ENCODE assay signal across 9 cellular contexts in the genomic region with DNA sequence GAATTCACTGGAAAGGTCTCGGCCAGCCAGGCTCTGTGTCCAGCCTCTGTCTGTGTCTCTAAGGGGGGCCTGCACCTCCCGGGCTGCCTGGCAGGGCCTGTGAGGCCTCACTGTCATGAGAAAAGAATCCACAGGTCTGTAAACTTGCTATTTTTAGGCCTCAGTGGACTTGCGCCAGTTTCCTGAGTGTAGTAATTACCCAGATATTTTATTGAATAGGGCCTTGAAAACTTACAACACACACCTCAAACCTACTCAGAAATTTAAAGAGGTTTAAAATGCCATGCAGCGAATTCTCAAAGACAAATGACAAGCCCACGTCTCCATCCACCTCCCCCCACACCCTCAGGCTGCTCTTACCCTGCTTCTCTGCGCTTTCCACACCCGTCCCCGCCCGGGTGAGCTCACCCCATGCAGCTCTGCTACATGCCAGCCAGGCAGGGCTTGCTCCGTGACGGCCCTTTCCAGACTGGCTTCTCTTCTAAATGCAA. TPM values are rescaled to one million over a fixed set of nuclear protein-coding genes. Genes with fewer than 3 reads are reported as not detected.
DNase-seq lines count a peak whose midpoint lies in the region; ATAC-seq and TF ChIP-seq lines count a peak whose summit lies in the region.
"Had no signal": no experiment of that assay in that cellular context is flagged by ENCODE, and none has a peak within 500 bp of the region (broad histone marks: within the 10 kb centered on the region; RNA-seq: fewer than 3 reads in every experiment).

No MANE protein-coding gene starts in this region.

- H3K27me3 ChIP-seq in ascending aorta (no peaks in the 10 kb centered on the region), heart right ventricle (no peaks in the 10 kb centered on the region)

- peaks cover 14 to 29% of the 10 kb centered on the region in 2 donors for H3K4me1 ChIP-seq in ascending aorta
- peaks cover 12 to 32% (median 22%) of the 10 kb centered on the region in 9 donors for H3K4me1 ChIP-seq in heart right ventricle

- intact Hi-C loops in ascending aorta (cut with DNase I), result loop anchor here (1.0 to 10.0 kb wide), 3 partner anchors 8 to 1050 kb away; a partner anchor contains a TSS
- intact Hi-C loops in heart right ventricle (cut with DNase I), result loop anchor here in 2 of 10 donors (5.0 kb wide), 1 partner anchor 67 kb away; no protein-coding TSS in a partner anchor
- intact Hi-C loops in activated CD4-positive, alpha-beta T cell treated with anti-CD3 and anti-CD28 coated beads for 36 hours (cut with DNase I, micrococcal nuclease), result no loop called here

- POLR2A ChIA-PET in activated CD4-positive, alpha-beta T cell treated with anti-CD3 and anti-CD28 coated beads for 36 hours (lab: Charles Lee), result no interaction called here

- no peak overlapping the region for H3K27ac Mint-ChIP-seq in activated CD4-positive, alpha-beta T cell treated with anti-CD3 and anti-CD28 coated beads for 36 hours

- no peak for TF ChIP-seq CTCF in ascending aorta (IDR thresholded peaks at IDR 0.05)
- TF ChIP-seq CTCF in heart right ventricle (IDR thresholded peaks at IDR 0.05), result no peak

- 12 to 20% methylated on average over 11 of the region's 11 CpGs for WGBS in heart right ventricle, 2 donors

- H3K36me3 Mint-ChIP-seq in activated CD4-positive, alpha-beta T cell treated with anti-CD3 and anti-CD28 coated beads for 36 hours (ENCODE audit: low read depth), result no peaks in the 10 kb centered on the region

- H3K9me3 ChIP-seq in ascending aorta (no peaks in the 10 kb centered on the region), heart right ventricle (no peaks in the 10 kb centered on the region)

- no peaks in the 10 kb centered on the region for H3K9me3 Mint-ChIP-seq in activated CD4-positive, alpha-beta T cell treated with anti-CD3 and anti-CD28 coated beads for 36 hours (ENCODE audit: low read depth)

- H3K4me3 ChIP-seq in ascending aorta (peak overlapping the region in 1 of 2 donors; percentile 12), heart right ventricle (peak overlapping the region in 2 of 10 donors; percentile 8 to 11), skin epidermis (no peak overlapping the region)

- H3K27ac ChIP-seq in ascending aorta (peak overlapping the region; percentile 88 to 89), heart right ventricle (peak overlapping the region; percentile 55 to 91 (median 88)), skin epidermis (peak overlapping the region in 13 of 21 experiments; percentile 10 to 85 (median 56))

- peak; percentile 92 for DNase-seq in HCEC 1CT
- DNase-seq in ascending aorta (ENCODE audit: low spot score in 2 of 2), result peak; percentile 53 to 94
- peak; percentile 70 to 83 for DNase-seq in heart right ventricle
- no peak for DNase-seq in D341Med (ENCODE audit: low spot score)
- DNase-seq in RKO (ENCODE audit: low spot score), result no peak
- DNase-seq in activated CD4-positive, alpha-beta T cell treated with anti-CD3 and anti-CD28 coated beads for 36 hours, result no peak
- DNase-seq: NCI-H510A treated with DMSO at 0.1 percent for 48 hours had no signal

- peaks cover 11% of the 10 kb centered on the region for H3K27me3 Mint-ChIP-seq in activated CD4-positive, alpha-beta T cell treated with anti-CD3 and anti-CD28 coated beads for 36 hours

- peaks cover 9% of the 10 kb centered on the region for H3K4me1 Mint-ChIP-seq in activated CD4-positive, alpha-beta T cell treated with anti-CD3 and anti-CD28 coated beads for 36 hours

- no peak overlapping the region for H3K4me3 Mint-ChIP-seq in activated CD4-positive, alpha-beta T cell treated with anti-CD3 and anti-CD28 coated beads for 36 hours

- H3K36me3 ChIP-seq in ascending aorta (no peaks in the 10 kb centered on the region), heart right ventricle (no peaks in the 10 kb centered on the region)

- CTCF ChIA-PET in activated CD4-positive, alpha-beta T cell treated with anti-CD3 and anti-CD28 coated beads for 36 hours (lab: Charles Lee), result no interaction called here

- ATAC-seq in heart right ventricle (peak; percentile 91 to 98 (median 95)), HG03159 (IDR thresholded peaks at IDR 0.05; ENCODE audit: unreplicated experiment) (no peak)
- ATAC-seq in activated CD4-positive, alpha-beta T cell treated with anti-CD3 and anti-CD28 coated beads for 36 hours, result no peak

RNA-seq across cellular contexts. Expression of a gene that starts 8.8 kb away (rescaled TPM):
- total RNA-seq in ascending aorta (12.5 TPM), heart right ventricle (10 to 100 TPM in 8 of 10 donors, 1 to 10 TPM in 2; 8.8 to 13.7 (median 11.7) TPM)
- polyA plus RNA-seq in heart right ventricle, result 1 to 10 TPM; 4.2 to 8.9 TPM
- total RNA-seq in activated CD4-positive, alpha-beta T cell treated with anti-CD3 and anti-CD28 coated beads for 36 hours, result 10 to 100 TPM; 29.2 to 33.3 TPM

Comparison
In these comparisons a context has a peak if more than half of its experiments do, and no peak if none do; other contexts are left out.
1. DNase-seq: peak in HCEC 1CT (single experiment), ascending aorta (2 of 2) and heart right ventricle (2 of 2); none in D341Med (single experiment), RKO (single experiment) and activated CD4-positive, alpha-beta T cell treated with anti-CD3 and anti-CD28 coated beads for 36 hours (single experiment).
2. ATAC-seq: peak in heart right ventricle (8 of 8); none in HG03159 (single experiment) and activated CD4-positive, alpha-beta T cell treated with anti-CD3 and anti-CD28 coated beads for 36 hours (single experiment).
3. Peak in every context shown above with its lines, with median percentiles within 50 percentile points of each other: H3K27ac ChIP-seq.